ENCODE assay signal across 8 cellular contexts in the genomic region with DNA sequence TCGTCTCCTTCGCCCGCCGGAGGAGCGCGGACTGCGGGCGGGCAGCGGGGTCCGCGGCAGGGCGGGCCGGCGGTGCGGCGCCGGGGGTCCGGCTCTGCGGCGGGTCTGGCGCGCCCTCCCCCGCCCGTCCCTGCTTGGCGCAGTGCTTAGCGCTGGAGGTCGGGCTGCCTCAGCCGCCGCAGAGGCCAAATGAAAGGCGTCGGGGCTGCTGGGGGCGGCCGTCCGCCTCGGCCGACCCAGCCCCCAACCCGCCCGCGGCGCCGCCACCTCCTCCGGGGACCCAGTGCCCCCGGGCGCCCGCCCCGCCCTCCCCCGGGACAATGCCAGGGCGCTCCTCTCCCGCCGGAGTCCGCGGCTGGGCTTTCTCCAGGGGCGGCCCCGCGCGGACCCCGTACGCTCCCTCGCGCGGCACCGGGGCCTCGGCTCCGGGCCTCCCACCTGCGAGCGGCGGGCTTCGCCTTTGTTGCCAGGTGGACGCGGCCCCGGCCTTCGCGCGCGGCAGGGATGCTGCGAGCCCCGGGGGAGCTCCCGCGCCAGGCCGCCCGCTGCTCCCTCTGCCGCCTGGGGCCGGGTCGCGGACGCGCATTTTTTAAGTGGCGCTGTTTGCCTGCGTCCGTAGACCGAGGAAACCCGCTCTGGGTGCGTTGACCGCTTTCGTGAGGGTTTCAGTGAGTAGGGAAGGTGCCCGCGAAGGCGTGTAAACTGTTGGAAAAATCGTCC. TPM values are rescaled to one million over a fixed set of nuclear protein-coding genes. Genes with fewer than 3 reads are reported as not detected.
DNase-seq lines count a peak whose midpoint lies in the region; ATAC-seq and TF ChIP-seq lines count a peak whose summit lies in the region.

No MANE protein-coding gene starts in this region.

- CTCF ChIA-PET in PC-3 (lab: Charles Lee): interaction anchor here (0.5 to 1.8 kb wide), 4 partner anchors 33 to 144 kb away, joined by 3 to 20 read pairs (median 4); no protein-coding TSS in a partner anchor

- no peaks in the 10 kb centered on the region for H3K9me3 ChIP-seq in PC-3 (ENCODE audit: low read length)
- no peaks in the 10 kb centered on the region for H3K9me3 ChIP-seq in upper lobe of right lung

- TF ChIP-seq CTCF in PC-3 (conservative IDR thresholded peaks at IDR 0.05; ENCODE audit: low read depth, low read length) (0 out of 2 replicates have a peak, but pooled peaks have one; percentile 12), upper lobe of right lung (IDR thresholded peaks at IDR 0.05) (peak; percentile 6)

- intact Hi-C loops in PC-3 (cut with micrococcal nuclease): loop anchor here (5.0 kb wide), 1 partner anchor 148 kb away; no protein-coding TSS in a partner anchor
- intact Hi-C loops in upper lobe of right lung (cut with DNase I): no loop called here

- peaks cover 32% of the 10 kb centered on the region for H4K20me1 ChIP-seq in PC-3 (ENCODE audit: low read length)

- H3K36me3 ChIP-seq in PC-3 (ENCODE audit: low read depth, low read length) (no peaks in the 10 kb centered on the region), upper lobe of right lung (no peaks in the 10 kb centered on the region)

- H3K4me3 ChIP-seq in PC-3 (ENCODE audit: low read length) (peak overlapping the region; percentile 78), upper lobe of right lung (peak overlapping the region; percentile 77)

- peak overlapping the region; percentile 96 for H3K4me2 ChIP-seq in PC-3 (ENCODE audit: low read length)

- H3K4me1 ChIP-seq in PC-3 (ENCODE audit: insufficient read depth, low read length) (peaks cover 22% of the 10 kb centered on the region), upper lobe of right lung (peaks cover 23% of the 10 kb centered on the region)

- H3K27ac ChIP-seq in PC-3 (ENCODE audit: low read length) (no peak overlapping the region), upper lobe of right lung (peak overlapping the region; percentile 89)

- POLR2A ChIA-PET in PC-3 (lab: Charles Lee; ENCODE audit: unreplicated experiment): interaction anchor here (0.5 to 2.4 kb wide), 5 partner anchors 16 to 67 kb away, joined by 3 to 16 read pairs (median 4); partner anchors contain the start of gene PRDM10

- ATAC-seq in HG02938 (IDR thresholded peaks at IDR 0.05; ENCODE audit: unreplicated experiment) (peak; percentile 25), PC-3 (peak; percentile 0; the same call in 1 of the 2 replicates), upper lobe of right lung (peak; percentile 3)

- H2AFZ ChIP-seq in PC-3 (ENCODE audit: low read length): no peak overlapping the region

- DNase-seq in NCI-H2081 (lab: John Stamatoyannopoulos, UW) (peak; percentile 19 to 52), NCI-H2081 treated with DMSO at 0.1 percent for 48 hours (lab: John Stamatoyannopoulos, UW) (no peak), PC-3 (peak; percentile 57), globus pallidus (ENCODE audit: low spot score) (peak; percentile 53), occipital lobe (lab: John Stamatoyannopoulos, UW) (peak; percentile 43), upper lobe of right lung (peak; percentile 77)
- DNase-seq in activated gamma-delta T cell treated with anti-CD3 and anti-CD28 coated beads, Interleukin-2, amount 50 U/mL, for 16 hours (ENCODE audit: low read depth): peak; percentile 27

- no peaks in the 10 kb centered on the region for H3K9me2 ChIP-seq in PC-3 (replicated peaks; ENCODE audit: low read length)

- no peaks in the 10 kb centered on the region for H3F3A ChIP-seq in PC-3 (ENCODE audit: low read length, unreplicated experiment)

- peak overlapping the region; percentile 57 for H3K9ac ChIP-seq in PC-3 (ENCODE audit: low read length)

- H3K27me3 ChIP-seq in PC-3 (ENCODE audit: low read length): no peaks in the 10 kb centered on the region
- H3K27me3 ChIP-seq in upper lobe of right lung: no peaks in the 10 kb centered on the region

- peaks cover 53% of the 10 kb centered on the region for H3K79me2 ChIP-seq in PC-3 (ENCODE audit: low read length)

- BruUV-seq in PC-3 (replicated peaks; lab: Mats Ljungman, UMichigan): no TSS peak

RNA-seq across cellular contexts. Expression of gene APLP2, which starts 0.6 kb away (rescaled TPM):
- total RNA-seq in PC-3 (2014; rRNA removed) (345 and 371 TPM in 2 replicates), occipital lobe (220 TPM), upper lobe of right lung (726 TPM)
